ENCODE assay signal across 1 cellular context in genomic region chr19:2415973-2416319, GRCh38.
TF ChIP-seq lines count a peak whose summit lies in the region.

No MANE protein-coding gene starts in this region.

TF ChIP-seq in H1, 55 proteins besides CTCF, POLR2A, EP300 and RAD21:
- TF ChIP-seq SP1 (IDR thresholded peaks at IDR 0.05; ENCODE audit: low read depth, low read length) (no peak), RXRA (IDR thresholded peaks at IDR 0.05; ENCODE audit: insufficient read depth, low read depth, low read length) (no peak), TAF7 (optimal IDR thresholded peaks at IDR 0.05; ENCODE audit: borderline replicate concordance, low read depth, low read length) (no peak)
